ENCODE assay signal across 13 cellular contexts in the genomic region with DNA sequence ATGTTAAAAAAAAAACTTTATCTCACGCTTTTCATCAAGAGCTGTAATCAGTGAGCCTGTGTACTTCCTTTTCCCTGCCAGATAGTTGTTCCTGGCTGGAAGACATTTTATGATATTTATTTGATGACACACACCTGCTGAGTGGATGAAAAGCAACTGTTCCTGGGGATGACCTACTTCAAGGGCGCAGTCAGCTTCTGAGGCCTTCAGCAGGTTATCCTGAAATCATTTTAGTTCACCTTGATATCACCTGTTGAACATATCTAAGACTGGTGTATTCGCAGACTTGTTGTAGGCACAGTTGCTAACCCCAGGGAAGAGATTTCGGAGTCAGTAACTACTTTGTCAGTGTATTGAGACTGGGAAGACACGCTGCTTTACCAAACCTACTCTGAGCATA.
"Had no signal": no experiment of that assay in that cellular context is flagged by ENCODE, and none has a peak within 500 bp of the region (broad histone marks: within the 10 kb centered on the region; RNA-seq: fewer than 3 reads in every experiment).

No MANE protein-coding gene starts in this region.

- ATAC-seq: activated CD4-positive, alpha-beta T cell treated with anti-CD3 and anti-CD28 coated beads for 36 hours; activated naive CD4-positive, alpha-beta T cell treated with anti-CD3 and anti-CD28 coated beads, Interleukin-2, amount 50 U/mL, for 72 hours; left ventricle myocardium superior had no signal

- H3K27me3 Mint-ChIP-seq: activated CD4-positive, alpha-beta T cell treated with anti-CD3 and anti-CD28 coated beads for 36 hours had no signal

- H3K4me3 ChIP-seq: dorsolateral prefrontal cortex, thyroid gland had no signal

- FAIRE-seq: kidney had no signal

- H3K27me3 ChIP-seq: dorsolateral prefrontal cortex, thyroid gland had no signal

- H3K27ac ChIP-seq: dorsolateral prefrontal cortex, parathyroid adenoma, thyroid gland, WERI-Rb-1 had no signal

- H3K27ac Mint-ChIP-seq: activated CD4-positive, alpha-beta T cell treated with anti-CD3 and anti-CD28 coated beads for 36 hours had no signal

- H3K9me3 Mint-ChIP-seq: activated naive CD4-positive, alpha-beta T cell treated with anti-CD3 and anti-CD28 coated beads, Interleukin-2, amount 50 U/mL, for 72 hours had no signal

- H3K4me1 ChIP-seq: parathyroid adenoma, thyroid gland had no signal

- DNase-seq: activated CD4-positive, alpha-beta T cell treated with anti-CD3 and anti-CD28 coated beads for 36 hours; anterior cingulate cortex; dorsolateral prefrontal cortex; foreskin melanocyte; head of caudate nucleus; kidney; left ventricle myocardium superior; stimulated activated CD4-positive, alpha-beta T cell treated with anti-CD3 and anti-CD28 coated beads, Interleukin-4, amount 100 ng/mL, for 4 hours; T1000; thyroid gland; WERI-Rb-1 had no signal

- H3K79me2 ChIP-seq: parathyroid adenoma had no signal

- H2AFZ ChIP-seq: parathyroid adenoma had no signal

- H3K9ac ChIP-seq: parathyroid adenoma had no signal

- H3K36me3 ChIP-seq: thyroid gland, WERI-Rb-1 had no signal

- H3K4me1 Mint-ChIP-seq: activated CD4-positive, alpha-beta T cell treated with anti-CD3 and anti-CD28 coated beads for 36 hours had no signal

- H3K9me3 ChIP-seq: thyroid gland had no signal

- H3K4me3 Mint-ChIP-seq: activated CD4-positive, alpha-beta T cell treated with anti-CD3 and anti-CD28 coated beads for 36 hours had no signal
